ENCODE assay signal across 8 cellular contexts in the genomic region with DNA sequence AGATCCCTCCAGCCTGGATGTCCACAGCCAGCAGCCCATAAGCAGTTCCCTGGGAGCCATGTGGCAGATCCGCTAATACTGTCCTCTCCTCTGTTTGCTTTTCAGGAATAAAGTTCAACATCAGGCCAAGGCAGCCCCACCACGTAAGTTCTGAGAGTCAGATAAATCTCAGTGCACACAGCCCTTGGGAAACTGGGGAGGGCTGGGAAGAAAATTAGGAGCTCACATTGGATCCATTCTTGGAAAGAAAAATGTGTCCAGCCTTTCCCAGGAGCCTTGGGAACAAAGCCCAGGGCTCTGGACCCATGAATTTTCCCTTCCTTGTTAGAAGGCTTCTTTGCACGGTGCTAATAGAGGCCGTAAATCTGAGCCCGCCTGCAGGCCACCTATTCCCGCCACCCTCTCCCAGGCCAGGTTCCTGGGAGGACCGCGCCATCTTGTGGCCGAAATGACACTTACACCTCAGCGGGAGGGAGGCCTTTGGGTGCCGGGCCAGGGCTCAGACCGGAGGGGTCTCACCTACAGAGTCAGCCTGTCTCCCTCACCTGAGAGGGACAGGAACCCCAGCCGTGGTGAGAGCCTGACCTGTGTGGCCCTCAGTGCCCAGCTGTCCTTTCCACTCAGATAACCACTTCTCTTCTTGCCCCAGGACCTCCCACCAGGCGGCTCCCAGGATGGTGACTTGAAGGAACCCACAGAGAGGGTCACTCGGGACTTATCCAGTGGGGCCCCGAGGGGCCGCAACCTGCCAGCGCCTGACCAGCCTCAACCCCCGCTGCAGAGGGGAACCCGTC. TPM values are rescaled to one million over a fixed set of nuclear protein-coding genes. Genes with fewer than 3 reads are reported as not detected.
A peak's percentile ranks its signal among the peaks of the same experiment; 100 is the strongest.
DNase-seq lines count a peak whose midpoint lies in the region; ATAC-seq and TF ChIP-seq lines count a peak whose summit lies in the region.

No MANE protein-coding gene starts in this region.

- no TSS peak for BruUV-seq in Caco-2 (replicated peaks; lab: Mats Ljungman, UMichigan)

- no peak overlapping the region for H3K4me3 Mint-ChIP-seq in Caco-2 (ENCODE audit: unreplicated experiment)

- no peak overlapping the region for H3K4me3 ChIP-seq in Caco-2 (ENCODE audit: low read depth, low read length)

- no peaks in the 10 kb centered on the region for H3K4me1 ChIP-seq in Caco-2

- peak; percentile 62 for ATAC-seq in HG02885 (IDR thresholded peaks at IDR 0.05; ENCODE audit: poor library complexity, unreplicated experiment)
- ATAC-seq in GM21717 (IDR thresholded peaks at IDR 0.05; ENCODE audit: unreplicated experiment) = no peak

- no peaks in the 10 kb centered on the region for H3K36me3 Mint-ChIP-seq in Caco-2 (ENCODE audit: insufficient read depth, unreplicated experiment)

- peaks cover 2% of the 10 kb centered on the region; the same call in 1 of the 2 replicates for H3K27me3 ChIP-seq in Caco-2 (replicated peaks; ENCODE audit: control insufficient read depth, insufficient read depth, low read length)

- H3K27me3 Mint-ChIP-seq in Caco-2 (ENCODE audit: insufficient read depth, unreplicated experiment) = peaks cover 25% of the 10 kb centered on the region

- TF ChIP-seq CTCF in Caco-2 (IDR thresholded peaks at IDR 0.05; ENCODE audit: insufficient read depth in 1 of 2, low read depth in 1 of 2, low read length in 1 of 2, severe bottlenecking in 1 of 2, unreplicated experiment in 1 of 2) = peak; percentile 83 to 95

- H3K36me3 ChIP-seq in Caco-2 (ENCODE audit: control insufficient read depth, insufficient read depth, low read length) = no peaks in the 10 kb centered on the region

- intact Hi-C loops in Caco-2 (cut with micrococcal nuclease; ENCODE audit: unreplicated experiment) = loop anchor here (1.0 kb wide), 3 partner anchors 341 to 536 kb away; no protein-coding TSS in a partner anchor

- CTCF ChIA-PET in Caco-2 (lab: Charles Lee) = interaction anchor here (0.6 to 3.5 kb wide), 4 partner anchors 341 to 438 kb away, joined by 3 to 21 read pairs (median 6); no protein-coding TSS in a partner anchor

- DNase-seq in Caco-2 (peak; percentile 76 to 88), NCI-H526 treated with DMSO at 0.1 percent for 48 hours (lab: John Stamatoyannopoulos, UW) (peak; percentile 71), dermis microvascular lymphatic vessel endothelial cell (ENCODE audit: low read depth in 2 of 2) (peak; percentile 32 to 64), lung microvascular endothelial cell (ENCODE audit: low read depth in 2 of 2) (peak; percentile 69 to 79)
- peak; percentile 42 to 51 for DNase-seq in activated CD4-positive, alpha-beta T cell treated with anti-CD3 and anti-CD28 coated beads, Interleukin-2, amount 50 U/mL, for 24 hours (ENCODE audit: low read depth in 1 of 2, low spot score in 1 of 2)
- peak; percentile 32 to 37 for DNase-seq in stimulated activated CD8-positive, alpha-beta memory T cell treated with anti-CD3 and anti-CD28 coated beads, Interleukin-15, amount 100 ng/mL, for 48 hours (ENCODE audit: low read depth in 2 of 2)

- H3K9me3 Mint-ChIP-seq in Caco-2 (ENCODE audit: unreplicated experiment) = no peaks in the 10 kb centered on the region

- no peaks in the 10 kb centered on the region for H3K4me1 Mint-ChIP-seq in Caco-2 (ENCODE audit: low read depth, unreplicated experiment)

- H3K9me3 ChIP-seq in Caco-2 = no peaks in the 10 kb centered on the region

- H3K27ac Mint-ChIP-seq in Caco-2 (ENCODE audit: unreplicated experiment) = no peak overlapping the region

- POLR2A ChIA-PET in Caco-2 (lab: Charles Lee) = no interaction called here

RNA-seq across cellular contexts. Expression of a gene that starts 25.2 kb away (rescaled TPM):
- total RNA-seq in Caco-2 (2022) (20.6 and 34.6 TPM in 2 replicates), dermis microvascular lymphatic vessel endothelial cell (34.5 and 50.7 TPM in 2 replicates), lung microvascular endothelial cell (16.7 and 21.4 TPM in 2 replicates)
